In genomic region chr5:157509587-157509986, GRCh38 we compare ENCODE assay signal across 15 cellular contexts. TPM values are rescaled to one million over a fixed set of nuclear protein-coding genes. Genes with fewer than 3 reads are reported as not detected.
A peak's percentile ranks its signal among the peaks of the same experiment; 100 is the strongest.
DNase-seq lines count a peak whose midpoint lies in the region; ATAC-seq and TF ChIP-seq lines count a peak whose summit lies in the region.
"Had no signal": no experiment of that assay in that cellular context is flagged by ENCODE, and none has a peak within 500 bp of the region (broad histone marks: within the 10 kb centered on the region; RNA-seq: fewer than 3 reads in every experiment).

No MANE protein-coding gene starts in this region.

- H3K36me3 ChIP-seq in transverse colon = no peaks in the 10 kb centered on the region
- no peaks in the 10 kb centered on the region; the same call in 1 of the 2 replicates for H3K36me3 ChIP-seq in Caco-2 (ENCODE audit: control insufficient read depth, insufficient read depth, low read length)
- H3K36me3 ChIP-seq in naive thymus-derived CD4-positive, alpha-beta T cell (ENCODE audit: control insufficient read depth in 2 of 3, insufficient read depth in 3 of 3, low read length in 3 of 3) = no peaks in the 10 kb centered on the region
- H3K36me3 ChIP-seq: ovary had no signal

- CTCF ChIA-PET in activated CD4-positive, alpha-beta memory T cell treated with anti-CD3 and anti-CD28 coated beads, Interleukin-2, amount 10 ng/mL, durations not matched to agents 7 days and 5 days (lab: Charles Lee) = interaction anchor here (1.4 kb wide), 1 partner anchor 38 kb away, joined by 5 read pairs; no protein-coding TSS in a partner anchor
- CTCF ChIA-PET in Caco-2 (lab: Charles Lee) = no interaction called here
- CTCF ChIA-PET in naive thymus-derived CD4-positive, alpha-beta T cell (lab: Charles Lee) = no interaction called here

- no peak for DNase-seq in activated naive CD8-positive, alpha-beta T cell treated with anti-CD3 and anti-CD28 coated beads, Interleukin-2, amount 50 U/mL, for 24 hours
- DNase-seq in activated naive CD8-positive, alpha-beta T cell treated with anti-CD3 and anti-CD28 coated beads for 36 hours = no peak
- DNase-seq in activated CD4-positive, alpha-beta memory T cell treated with anti-CD3 and anti-CD28 coated beads, Interleukin-2, amount 10 ng/mL, durations not matched to agents 7 days and 5 days = no peak
- no peak for DNase-seq in transverse colon
- DNase-seq in Caco-2 = no peak
- no peak for DNase-seq in naive thymus-derived CD4-positive, alpha-beta T cell
- DNase-seq in NCI-H1417 (lab: John Stamatoyannopoulos, UW) = no peak
- DNase-seq: effector CD8-positive, alpha-beta T cell; GOT3; mucosa of descending colon; ovary had no signal

- H3K4me1 ChIP-seq in transverse colon (peaks cover 5 to 37% (median 32%) of the 10 kb centered on the region in 4 donors), Caco-2 (no peaks in the 10 kb centered on the region)
- no peaks in the 10 kb centered on the region for H3K4me1 ChIP-seq in naive thymus-derived CD4-positive, alpha-beta T cell (ENCODE audit: control insufficient read depth in 2 of 2, insufficient read depth in 2 of 2, low read length in 2 of 2)

- H3K36me3 Mint-ChIP-seq in activated naive CD8-positive, alpha-beta T cell treated with anti-CD3 and anti-CD28 coated beads, Interleukin-2, amount 50 U/mL, for 24 hours (ENCODE audit: low read depth) = peaks cover 5% of the 10 kb centered on the region
- H3K36me3 Mint-ChIP-seq in activated naive CD8-positive, alpha-beta T cell treated with anti-CD3 and anti-CD28 coated beads for 36 hours = no peaks in the 10 kb centered on the region
- H3K36me3 Mint-ChIP-seq in activated CD4-positive, alpha-beta memory T cell treated with anti-CD3 and anti-CD28 coated beads, Interleukin-2, amount 10 ng/mL, durations not matched to agents 7 days and 5 days (ENCODE audit: low read depth) = peaks cover 91% of the 10 kb centered on the region
- peaks cover 65% of the 10 kb centered on the region for H3K36me3 Mint-ChIP-seq in Caco-2 (ENCODE audit: insufficient read depth, unreplicated experiment)
- peaks cover 0 to 75% (median 0%) of the 10 kb centered on the region in 5 donors for H3K36me3 Mint-ChIP-seq in naive thymus-derived CD4-positive, alpha-beta T cell
- H3K36me3 Mint-ChIP-seq: activated naive CD4-positive, alpha-beta T cell treated with anti-CD3 and anti-CD28 coated beads, Interleukin-2, amount 50 U/mL, for 24 hours had no signal

- H3K27me3 Mint-ChIP-seq in activated naive CD8-positive, alpha-beta T cell treated with anti-CD3 and anti-CD28 coated beads, Interleukin-2, amount 50 U/mL, for 24 hours = no peaks in the 10 kb centered on the region
- peaks cover 4% of the 10 kb centered on the region for H3K27me3 Mint-ChIP-seq in activated naive CD8-positive, alpha-beta T cell treated with anti-CD3 and anti-CD28 coated beads for 36 hours
- H3K27me3 Mint-ChIP-seq in activated CD4-positive, alpha-beta memory T cell treated with anti-CD3 and anti-CD28 coated beads, Interleukin-2, amount 10 ng/mL, durations not matched to agents 7 days and 5 days = no peaks in the 10 kb centered on the region
- no peaks in the 10 kb centered on the region for H3K27me3 Mint-ChIP-seq in Caco-2 (ENCODE audit: insufficient read depth, unreplicated experiment)
- H3K27me3 Mint-ChIP-seq in naive thymus-derived CD4-positive, alpha-beta T cell = no peaks in the 10 kb centered on the region
- H3K27me3 Mint-ChIP-seq: activated naive CD4-positive, alpha-beta T cell treated with anti-CD3 and anti-CD28 coated beads, Interleukin-2, amount 50 U/mL, for 24 hours had no signal

- peak overlapping the region; percentile 70 to 82 (median 78) for H3K27ac ChIP-seq in transverse colon
- no peak overlapping the region for H3K27ac ChIP-seq in naive thymus-derived CD4-positive, alpha-beta T cell (ENCODE audit: low read depth, low read length)
- H3K27ac ChIP-seq: ovary had no signal

- POLR2A ChIA-PET in activated CD4-positive, alpha-beta memory T cell treated with anti-CD3 and anti-CD28 coated beads, Interleukin-2, amount 10 ng/mL, durations not matched to agents 7 days and 5 days (lab: Charles Lee) = no interaction called here
- POLR2A ChIA-PET in Caco-2 (lab: Charles Lee) = no interaction called here
- POLR2A ChIA-PET in naive thymus-derived CD4-positive, alpha-beta T cell (lab: Charles Lee) = no interaction called here

- H3K4me3 ChIP-seq in transverse colon (no peak overlapping the region), Caco-2 (ENCODE audit: low read depth, low read length) (no peak overlapping the region)
- no peak overlapping the region for H3K4me3 ChIP-seq in naive thymus-derived CD4-positive, alpha-beta T cell (ENCODE audit: low read length)
- H3K4me3 ChIP-seq: K562, mucosa of descending colon, ovary, smooth muscle cell had no signal

- peaks cover 12% of the 10 kb centered on the region for H3K4me1 Mint-ChIP-seq in activated naive CD8-positive, alpha-beta T cell treated with anti-CD3 and anti-CD28 coated beads, Interleukin-2, amount 50 U/mL, for 24 hours
- no peaks in the 10 kb centered on the region for H3K4me1 Mint-ChIP-seq in activated naive CD8-positive, alpha-beta T cell treated with anti-CD3 and anti-CD28 coated beads for 36 hours
- peaks cover 74% of the 10 kb centered on the region for H3K4me1 Mint-ChIP-seq in activated CD4-positive, alpha-beta memory T cell treated with anti-CD3 and anti-CD28 coated beads, Interleukin-2, amount 10 ng/mL, durations not matched to agents 7 days and 5 days
- H3K4me1 Mint-ChIP-seq in Caco-2 (ENCODE audit: low read depth, unreplicated experiment) = no peaks in the 10 kb centered on the region
- peaks cover 0 to 70% (median 0%) of the 10 kb centered on the region in 7 donors for H3K4me1 Mint-ChIP-seq in naive thymus-derived CD4-positive, alpha-beta T cell
- H3K4me1 Mint-ChIP-seq: activated naive CD4-positive, alpha-beta T cell treated with anti-CD3 and anti-CD28 coated beads, Interleukin-2, amount 50 U/mL, for 24 hours had no signal

- ATAC-seq in activated naive CD8-positive, alpha-beta T cell treated with anti-CD3 and anti-CD28 coated beads, Interleukin-2, amount 50 U/mL, for 24 hours = peak; percentile 33
- peak; percentile 68 for ATAC-seq in HG02938 (IDR thresholded peaks at IDR 0.05; ENCODE audit: unreplicated experiment)
- no peak for ATAC-seq in naive thymus-derived CD4-positive, alpha-beta T cell
- ATAC-seq: K562, mucosa of descending colon had no signal

- no peaks in the 10 kb centered on the region for H3K9me3 Mint-ChIP-seq in activated naive CD8-positive, alpha-beta T cell treated with anti-CD3 and anti-CD28 coated beads, Interleukin-2, amount 50 U/mL, for 24 hours
- no peaks in the 10 kb centered on the region for H3K9me3 Mint-ChIP-seq in activated naive CD8-positive, alpha-beta T cell treated with anti-CD3 and anti-CD28 coated beads for 36 hours
- no peaks in the 10 kb centered on the region for H3K9me3 Mint-ChIP-seq in activated CD4-positive, alpha-beta memory T cell treated with anti-CD3 and anti-CD28 coated beads, Interleukin-2, amount 10 ng/mL, durations not matched to agents 7 days and 5 days
- H3K9me3 Mint-ChIP-seq in Caco-2 (ENCODE audit: unreplicated experiment) = no peaks in the 10 kb centered on the region
- H3K9me3 Mint-ChIP-seq in naive thymus-derived CD4-positive, alpha-beta T cell = no peaks in the 10 kb centered on the region
- H3K9me3 Mint-ChIP-seq: activated naive CD4-positive, alpha-beta T cell treated with anti-CD3 and anti-CD28 coated beads, Interleukin-2, amount 50 U/mL, for 24 hours had no signal

- no peak overlapping the region for H3K27ac Mint-ChIP-seq in activated naive CD8-positive, alpha-beta T cell treated with anti-CD3 and anti-CD28 coated beads, Interleukin-2, amount 50 U/mL, for 24 hours
- H3K27ac Mint-ChIP-seq in activated naive CD8-positive, alpha-beta T cell treated with anti-CD3 and anti-CD28 coated beads for 36 hours = no peak overlapping the region
- H3K27ac Mint-ChIP-seq in activated CD4-positive, alpha-beta memory T cell treated with anti-CD3 and anti-CD28 coated beads, Interleukin-2, amount 10 ng/mL, durations not matched to agents 7 days and 5 days = peak overlapping the region; percentile 5
- H3K27ac Mint-ChIP-seq in Caco-2 (ENCODE audit: unreplicated experiment) = no peak overlapping the region
- peak overlapping the region in 1 of 9 donors; percentile 11 for H3K27ac Mint-ChIP-seq in naive thymus-derived CD4-positive, alpha-beta T cell
- H3K27ac Mint-ChIP-seq: activated naive CD4-positive, alpha-beta T cell treated with anti-CD3 and anti-CD28 coated beads, Interleukin-2, amount 50 U/mL, for 24 hours had no signal

- no peak for TF ChIP-seq POLR2A in transverse colon (IDR thresholded peaks at IDR 0.05)

- intact Hi-C loops in transverse colon (cut with DNase I; ENCODE audit: low total_unique reads) = no loop called here
- intact Hi-C loops in Caco-2 (cut with micrococcal nuclease; ENCODE audit: unreplicated experiment) = no loop called here
- intact Hi-C loops in naive thymus-derived CD4-positive, alpha-beta T cell (cut with micrococcal nuclease) = no loop called here

- BruUV-seq in Caco-2 (replicated peaks; lab: Mats Ljungman, UMichigan) = no TSS peak

- in situ Hi-C loops in transverse colon (cut with MboI; ENCODE audit: low pct_ligation_motif_present in 1 of 4, low pct_unique_long_range_greater_than_20kb in 1 of 4, low sequenced_read_pairs in 3 of 4) = no loop called here

- no peak for TF ChIP-seq CTCF in transverse colon (IDR thresholded peaks at IDR 0.05)
- TF ChIP-seq CTCF in Caco-2 (IDR thresholded peaks at IDR 0.05; ENCODE audit: insufficient read depth in 1 of 2, low read depth in 1 of 2, low read length in 1 of 2, severe bottlenecking in 1 of 2, unreplicated experiment in 1 of 2) = no peak

- H3K9me3 ChIP-seq in transverse colon (no peaks in the 10 kb centered on the region), Caco-2 (no peaks in the 10 kb centered on the region)
- H3K9me3 ChIP-seq in naive thymus-derived CD4-positive, alpha-beta T cell (ENCODE audit: control insufficient read depth in 2 of 3, low read length in 3 of 3) = no peaks in the 10 kb centered on the region
- H3K9me3 ChIP-seq: mucosa of descending colon, ovary had no signal

- H3K4me3 Mint-ChIP-seq in activated naive CD8-positive, alpha-beta T cell treated with anti-CD3 and anti-CD28 coated beads, Interleukin-2, amount 50 U/mL, for 24 hours = no peak overlapping the region
- no peak overlapping the region for H3K4me3 Mint-ChIP-seq in activated naive CD8-positive, alpha-beta T cell treated with anti-CD3 and anti-CD28 coated beads for 36 hours
- no peak overlapping the region for H3K4me3 Mint-ChIP-seq in activated CD4-positive, alpha-beta memory T cell treated with anti-CD3 and anti-CD28 coated beads, Interleukin-2, amount 10 ng/mL, durations not matched to agents 7 days and 5 days
- no peak overlapping the region for H3K4me3 Mint-ChIP-seq in Caco-2 (ENCODE audit: unreplicated experiment)
- H3K4me3 Mint-ChIP-seq in naive thymus-derived CD4-positive, alpha-beta T cell = no peak overlapping the region
- H3K4me3 Mint-ChIP-seq: activated naive CD4-positive, alpha-beta T cell treated with anti-CD3 and anti-CD28 coated beads, Interleukin-2, amount 50 U/mL, for 24 hours had no signal

- H3K27me3 ChIP-seq in transverse colon = no peaks in the 10 kb centered on the region
- H3K27me3 ChIP-seq in Caco-2 (replicated peaks; ENCODE audit: control insufficient read depth, insufficient read depth, low read length) = no peaks in the 10 kb centered on the region
- no peaks in the 10 kb centered on the region for H3K27me3 ChIP-seq in naive thymus-derived CD4-positive, alpha-beta T cell (ENCODE audit: control insufficient read depth in 2 of 2, insufficient read depth in 2 of 2, low read length in 2 of 2)
- H3K27me3 ChIP-seq: ovary had no signal

- no peak for TF ChIP-seq EP300 in transverse colon (IDR thresholded peaks at IDR 0.05; ENCODE audit: low read depth)

RNA-seq across cellular contexts. Expression of gene NIPAL4, which starts 49.6 kb away (rescaled TPM):
- under 1 TPM; 0.60 to 0.64 TPM for total RNA-seq in activated naive CD8-positive, alpha-beta T cell treated with anti-CD3 and anti-CD28 coated beads for 36 hours
- under 1 TPM; 0.05 to 0.10 TPM for total RNA-seq in activated CD4-positive, alpha-beta memory T cell treated with anti-CD3 and anti-CD28 coated beads, Interleukin-2, amount 10 ng/mL, durations not matched to agents 7 days and 5 days
- total RNA-seq in transverse colon = under 1 TPM in 2 of 4 donors, not detected in 2; 0.48 to 0.82 TPM
- total RNA-seq in Caco-2 (2022) = 0.81 and 0.86 TPM in 2 replicates
- total RNA-seq in naive thymus-derived CD4-positive, alpha-beta T cell = 1 to 10 TPM in 2 of 5 experiments, under 1 TPM in 1, not detected in 2; 0.70 to 1.6 (median 1.2) TPM
- not detected for polyA plus RNA-seq in naive thymus-derived CD4-positive, alpha-beta T cell
- total RNA-seq: K562 had no signal
- polyA plus RNA-seq: K562, ovary had no signal
